In the genomic region with DNA sequence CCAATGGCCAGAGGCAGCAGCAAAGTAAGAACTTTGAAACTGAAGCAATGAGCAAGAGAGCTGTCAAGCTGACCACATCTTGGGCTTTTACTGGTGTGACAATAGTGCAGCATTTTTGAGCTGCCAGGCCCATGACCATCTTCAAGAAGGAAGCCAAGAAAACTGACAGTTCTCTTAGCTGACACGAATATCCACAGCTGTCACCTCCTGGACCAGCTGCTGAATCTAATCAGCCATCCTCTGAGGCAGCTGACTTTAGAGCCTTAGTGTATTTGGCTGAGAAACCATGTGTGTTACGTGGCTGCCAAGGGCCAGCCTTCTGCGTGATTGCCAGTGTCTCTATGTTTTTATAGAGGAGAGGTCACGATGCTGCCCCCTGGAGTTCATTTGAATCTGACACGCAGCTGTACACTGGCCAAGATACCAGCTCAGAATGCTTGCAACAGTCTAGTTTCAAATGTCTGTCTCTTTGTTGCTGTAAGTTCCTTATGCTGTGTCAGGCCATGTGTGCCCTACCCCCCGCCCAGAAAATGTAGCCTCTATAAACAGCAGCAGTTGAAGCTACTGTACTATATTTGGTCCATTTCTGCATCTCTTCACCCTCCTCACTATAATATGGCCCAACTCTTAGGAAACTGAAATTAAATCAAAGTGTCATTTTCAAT, we compare ENCODE assay signal across 8 cellular contexts. TPM values are rescaled to one million over a fixed set of nuclear protein-coding genes. Genes with fewer than 3 reads are reported as not detected.
DNase-seq lines count a peak whose midpoint lies in the region; ATAC-seq and TF ChIP-seq lines count a peak whose summit lies in the region.

No MANE protein-coding gene starts in this region.

- no peaks in the 10 kb centered on the region for H3K9me3 ChIP-seq in ovary

- no peak overlapping the region for H3K4me3 ChIP-seq in ovary

- H3K27me3 ChIP-seq in ovary: no peaks in the 10 kb centered on the region

- TF ChIP-seq CTCF in ovary (IDR thresholded peaks at IDR 0.05): peak in 1 of 3 donors; percentile 25

- 22 to 38% (median 31%) methylated on average over 6 of the region's 6 CpGs for WGBS in ovary, 3 donors

- peaks cover 2% of the 10 kb centered on the region for H3K4me1 ChIP-seq in ovary (ENCODE audit: insufficient read depth)

- ATAC-seq in GM19463 (IDR thresholded peaks at IDR 0.05; ENCODE audit: unreplicated experiment) (peak; percentile 92), HG03460 (IDR thresholded peaks at IDR 0.05; ENCODE audit: unreplicated experiment) (peak; percentile 88)

- peak; percentile 53 for DNase-seq in DMS153 (lab: John Stamatoyannopoulos, UW)
- peak; percentile 42 for DNase-seq in NCI-H774 (lab: John Stamatoyannopoulos, UW)
- DNase-seq in activated T-cell treated with anti-CD3 and anti-CD28 coated beads for 48 hours (ENCODE audit: low read depth): peak; percentile 23
- peak; percentile 82 for DNase-seq in foreskin melanocyte
- peak; percentile 54 to 77 (median 75) for DNase-seq in ovary
- no peak for DNase-seq in OCI-M2 (lab: John Stamatoyannopoulos, UW; ENCODE audit: unreplicated experiment)

- TF ChIP-seq EP300 in ovary (IDR thresholded peaks at IDR 0.05): no peak

- peak overlapping the region in 1 of 2 donors; percentile 26 for H3K27ac ChIP-seq in ovary

- H3K36me3 ChIP-seq in ovary: no peaks in the 10 kb centered on the region

- intact Hi-C loops in ovary (cut with DNase I): no loop called here

- TF ChIP-seq POLR2A in ovary (IDR thresholded peaks at IDR 0.05): no peak

RNA-seq across cellular contexts. Expression of gene PALMD, which starts 39.7 kb away (rescaled TPM):
- total RNA-seq in ovary: 10 to 100 TPM; 18.0 to 43.7 (median 30.2) TPM
- 10 to 100 TPM; 20.3 to 38.5 TPM for polyA plus RNA-seq in ovary
